ENCODE assay signal across 8 cellular contexts in genomic region chr5:96997265-96997859, GRCh38.
DNase-seq lines count a peak whose midpoint lies in the region; ATAC-seq and TF ChIP-seq lines count a peak whose summit lies in the region.

No MANE protein-coding gene starts in this region.

- no peaks in the 10 kb centered on the region for H3K4me1 ChIP-seq in gastrocnemius medialis

- intact Hi-C loops in gastrocnemius medialis (cut with DNase I; ENCODE audit: low total_unique reads) = loop anchor here (5.0 kb wide), 1 partner anchor 165 kb away; no protein-coding TSS in a partner anchor

- H3K9me3 ChIP-seq in SU-DHL-6 (ENCODE audit: insufficient read depth, low read length) (no peaks in the 10 kb centered on the region), gastrocnemius medialis (no peaks in the 10 kb centered on the region)

- peak; percentile 62 for TF ChIP-seq CTCF in SU-DHL-6 (IDR thresholded peaks at IDR 0.05; ENCODE audit: insufficient read depth, low read length, poor library complexity, severe bottlenecking)
- peak in 3 of 5 experiments; percentile 28 to 40 (median 33) for TF ChIP-seq CTCF in gastrocnemius medialis (IDR thresholded peaks at IDR 0.05 in 4 of 5, conservative IDR thresholded peaks at IDR 0.05 in 1 of 5)

- no peak for TF ChIP-seq POLR2A in gastrocnemius medialis (IDR thresholded peaks at IDR 0.05)

- H3K36me3 ChIP-seq in SU-DHL-6 (ENCODE audit: low read length) (peaks cover 84% of the 10 kb centered on the region), gastrocnemius medialis (peaks cover 0 to 33% of the 10 kb centered on the region in 2 donors)

- in situ Hi-C loops in gastrocnemius medialis (cut with MboI; ENCODE audit: low sequenced_read_pairs in 4 of 4) = loop anchor here in 1 of 4 donors (25.0 kb wide), 1 partner anchor 165 kb away; no protein-coding TSS in a partner anchor

- DNase-seq in NCI-H510A treated with DMSO at 0.1 percent for 48 hours (lab: John Stamatoyannopoulos, UW) = peak; percentile 13
- DNase-seq in NCI-H510A (lab: John Stamatoyannopoulos, UW) = no peak
- peak; percentile 71 for DNase-seq in HT-29 (ENCODE audit: low spot score)
- peak; percentile 55 for DNase-seq in fibroblast of the conjunctiva (ENCODE audit: low read depth)
- no peak for DNase-seq in gastrocnemius medialis
- no peak for DNase-seq in mesenteric fat pad (ENCODE audit: low spot score)

- no peak overlapping the region for H3K27ac ChIP-seq in SU-DHL-6 (ENCODE audit: low read depth, low read length)
- H3K27ac ChIP-seq in gastrocnemius medialis = no peak overlapping the region

- H4K20me1 ChIP-seq in SU-DHL-6 (ENCODE audit: low read depth, low read length) = peaks cover 7% of the 10 kb centered on the region; the same call in 1 of the 2 replicates

- H3K79me2 ChIP-seq in SU-DHL-6 (ENCODE audit: insufficient read depth, low read length) = peaks cover 13% of the 10 kb centered on the region

- ATAC-seq in GM18909 (IDR thresholded peaks at IDR 0.05; ENCODE audit: poor library complexity, unreplicated experiment) (peak; percentile 82), gastrocnemius medialis (no peak)

- H3K4me3 ChIP-seq in SU-DHL-6 (ENCODE audit: insufficient read depth, low read length, poor library complexity, severe bottlenecking) (no peak overlapping the region), gastrocnemius medialis (no peak overlapping the region)

- H3K9me2 ChIP-seq in SU-DHL-6 (replicated peaks; ENCODE audit: insufficient read depth, low read length) = no peaks in the 10 kb centered on the region

- H3K4me2 ChIP-seq in SU-DHL-6 (ENCODE audit: low read depth, low read length, poor library complexity, severe bottlenecking) = no peak overlapping the region

- H3F3A ChIP-seq in SU-DHL-6 (ENCODE audit: insufficient read depth) = peaks cover 37% of the 10 kb centered on the region

- H3K27me3 ChIP-seq in SU-DHL-6 (ENCODE audit: low read length) (no peaks in the 10 kb centered on the region), gastrocnemius medialis (no peaks in the 10 kb centered on the region)

- H2AFZ ChIP-seq in SU-DHL-6 (ENCODE audit: low read depth, low read length, severe bottlenecking) = no peak overlapping the region

- H3K9ac ChIP-seq in SU-DHL-6 (ENCODE audit: low read length) = no peak overlapping the region

Comparison
In these comparisons a context has a peak if more than half of its experiments do, and no peak if none do; other contexts are left out.
1. DNase-seq: peak in NCI-H510A treated with DMSO at 0.1 percent for 48 hours (single experiment), HT-29 (single experiment) and fibroblast of the conjunctiva (single experiment); none in NCI-H510A (single experiment), gastrocnemius medialis (0 of 2) and mesenteric fat pad (single experiment).